9 cellular contexts compared by ENCODE assay signal in genomic region chr22:31944700-31945477, GRCh38. TPM values are rescaled to one million over a fixed set of nuclear protein-coding genes. Genes with fewer than 3 reads are reported as not detected.
DNase-seq lines count a peak whose midpoint lies in the region; ATAC-seq and TF ChIP-seq lines count a peak whose summit lies in the region.
"Had no signal": no experiment of that assay in that cellular context is flagged by ENCODE, and none has a peak within 500 bp of the region (broad histone marks: within the 10 kb centered on the region; RNA-seq: fewer than 3 reads in every experiment).

No MANE protein-coding gene starts in this region.

- peaks cover 0 to 1% (median 0%) of the 10 kb centered on the region in 3 donors for H3K27me3 Mint-ChIP-seq in CD14-positive monocyte (ENCODE audit: low read depth in 3 of 3)
- H3K27me3 Mint-ChIP-seq: stimulated activated naive CD8-positive, alpha-beta T cell treated with anti-CD3 and anti-CD28 coated beads, Interleukin-15, Interleukin-2, amounts not matched to agents 100 ng/mL and 50 ng/mL, for 24 hours had no signal

- H3K36me3 Mint-ChIP-seq in CD14-positive monocyte: peaks cover 15 to 20% of the 10 kb centered on the region in 2 donors

- no peak for TF ChIP-seq EP300 in neural cell (conservative IDR thresholded peaks at IDR 0.05; ENCODE audit: poor library complexity, severe bottlenecking)

- H3K79me2 ChIP-seq in neural cell (replicated peaks; ENCODE audit: insufficient read depth, low read length): peaks cover 56% of the 10 kb centered on the region

- TF ChIP-seq CTCF in fibroblast of mammary gland (conservative IDR thresholded peaks at IDR 0.05; ENCODE audit: control insufficient read depth, insufficient read depth, low read depth, low read length) (no peak), neural cell (IDR thresholded peaks at IDR 0.05; ENCODE audit: poor library complexity, severe bottlenecking) (no peak), CD14-positive monocyte (IDR thresholded peaks at IDR 0.05) (no peak)

- H3K36me3 ChIP-seq in HUES6 (ENCODE audit: control insufficient read depth, insufficient read depth, low read length): peaks cover 42% of the 10 kb centered on the region
- no peaks in the 10 kb centered on the region for H3K36me3 ChIP-seq in neural cell (ENCODE audit: insufficient read depth, low read length)

- H3F3A ChIP-seq in neural cell (ENCODE audit: insufficient read depth, low read length, poor library complexity, severe bottlenecking): no peaks in the 10 kb centered on the region

- peak overlapping the region in 1 of 2 donors; percentile 51 for H3K4me3 Mint-ChIP-seq in CD14-positive monocyte
- H3K4me3 Mint-ChIP-seq: stimulated activated naive CD8-positive, alpha-beta T cell treated with anti-CD3 and anti-CD28 coated beads, Interleukin-15, Interleukin-2, amounts not matched to agents 100 ng/mL and 50 ng/mL, for 24 hours had no signal

- DNase-seq in COLO668 (lab: John Stamatoyannopoulos, UW; ENCODE audit: unreplicated experiment) (peak; percentile 76), fibroblast of mammary gland (ENCODE audit: low read depth) (no peak), ureter (ENCODE audit: low spot score) (peak; percentile 62), CD14-positive monocyte (ENCODE audit: low spot score) (no peak)
- peak; percentile 80 for DNase-seq in activated CD8-positive, alpha-beta memory T cell treated with anti-CD3 and anti-CD28 coated beads for 24 hours

- peaks cover 17% of the 10 kb centered on the region; the same call in 1 of the 2 replicates for H3K4me1 ChIP-seq in HUES6 (ENCODE audit: control insufficient read depth, insufficient read depth, low read length)

- no peaks in the 10 kb centered on the region for H3K9me2 ChIP-seq in neural cell (ENCODE audit: insufficient read depth, low read length)

- H3K4me1 Mint-ChIP-seq in CD14-positive monocyte: peaks cover 34% of the 10 kb centered on the region

- peak overlapping the region; percentile 95 for H3K4me2 ChIP-seq in neural cell (ENCODE audit: low read length)

- peak overlapping the region in 1 of 7 donors; percentile 50 for H3K27ac Mint-ChIP-seq in CD14-positive monocyte

- H3K27ac ChIP-seq in HUES6 (ENCODE audit: low read depth, low read length) (peak overlapping the region; percentile 89), neural cell (ENCODE audit: low read length) (peak overlapping the region; percentile 91)

- intact Hi-C loops in CD14-positive monocyte (cut with micrococcal nuclease): loop anchor here (5.0 to 10.0 kb wide), 4 partner anchors 190 to 310 kb away; partner anchors contain the start of genes DEPDC5 (in 2 of the 2), PISD (in 2 of the 2) and PRR14L (in 2 of the 2)

- ATAC-seq in GM21390 (IDR thresholded peaks at IDR 0.05; ENCODE audit: unreplicated experiment): peak; percentile 23

- H3K27me3 ChIP-seq in HUES6 (ENCODE audit: control insufficient read depth, insufficient read depth, low read length) (no peaks in the 10 kb centered on the region), neural cell (ENCODE audit: insufficient read depth, low read depth, low read length) (no peaks in the 10 kb centered on the region)

- H2AFZ ChIP-seq in neural cell (ENCODE audit: low read depth, low read length): no peak overlapping the region

- no peaks in the 10 kb centered on the region for H3K9me3 ChIP-seq in HUES6 (ENCODE audit: control insufficient read depth, insufficient read depth, low read depth, low read length)
- no peaks in the 10 kb centered on the region for H3K9me3 ChIP-seq in neural cell (ENCODE audit: low read length)

- H3K9ac ChIP-seq in HUES6 (ENCODE audit: low read length) (peak overlapping the region; percentile 99), neural cell (ENCODE audit: low read length) (peak overlapping the region; percentile 88)

- H3K9me3 Mint-ChIP-seq in CD14-positive monocyte: no peaks in the 10 kb centered on the region
- H3K9me3 Mint-ChIP-seq: stimulated activated naive CD8-positive, alpha-beta T cell treated with anti-CD3 and anti-CD28 coated beads, Interleukin-15, Interleukin-2, amounts not matched to agents 100 ng/mL and 50 ng/mL, for 24 hours had no signal

- peak; percentile 38 for TF ChIP-seq RAD21 in neural cell (conservative IDR thresholded peaks at IDR 0.05)

- H4K20me1 ChIP-seq in neural cell (ENCODE audit: insufficient read depth): peaks cover 16% of the 10 kb centered on the region

- peak overlapping the region; percentile 99 for H3K4me3 ChIP-seq in HUES6 (ENCODE audit: low read depth, low read length)
- H3K4me3 ChIP-seq in fibroblast of mammary gland (ENCODE audit: control insufficient read depth, low read depth, low read length): peak overlapping the region; percentile 94
- peak overlapping the region; percentile 77 for H3K4me3 ChIP-seq in neural cell (ENCODE audit: low read length)

TF ChIP-seq in neural cell, 6 proteins besides CTCF, POLR2A, EP300 and RAD21:
- TF ChIP-seq TAF1 (IDR thresholded peaks at IDR 0.05; ENCODE audit: low read depth): peak; percentile 80
- TF ChIP-seq MXI1 (conservative IDR thresholded peaks at IDR 0.05; ENCODE audit: poor library complexity, severe bottlenecking): no peak
- TF ChIP-seq EZH2 (IDR thresholded peaks at IDR 0.05; ENCODE audit: borderline replicate concordance, insufficient read depth, low read length, poor library complexity, severe bottlenecking): no peak
- peak; percentile 48 for TF ChIP-seq SMC3 (conservative IDR thresholded peaks at IDR 0.05; ENCODE audit: poor library complexity)
- TF ChIP-seq REST (IDR thresholded peaks at IDR 0.05; ENCODE audit: borderline replicate concordance): peak; percentile 63
- peak; percentile 79 for TF ChIP-seq POLR2AphosphoS5 (IDR thresholded peaks at IDR 0.05)

RNA-seq across cellular contexts. Expression of gene YWHAH, which starts 0.6 kb away (rescaled TPM):
- 298 and 300 TPM in 2 replicates for polyA plus RNA-seq in neural cell
- 214 and 224 TPM in 2 replicates for polyA minus RNA-seq in neural cell
- total RNA-seq in ureter: 86.7 TPM
- 100 to 1,000 TPM; 132 to 136 TPM for polyA plus RNA-seq in CD14-positive monocyte

Comparison
In these comparisons a context has a peak if more than half of its experiments do, and no peak if none do; other contexts are left out.
1. DNase-seq: peak in COLO668 (single experiment), activated CD8-positive, alpha-beta memory T cell treated with anti-CD3 and anti-CD28 coated beads for 24 hours (single experiment) and ureter (single experiment); none in fibroblast of mammary gland (single experiment) and CD14-positive monocyte (single experiment).
2. Peak in every context shown above with its lines, with median percentiles within 50 percentile points of each other: H3K4me3 ChIP-seq.